ENCODE assay signal across 16 cellular contexts in the genomic region with DNA sequence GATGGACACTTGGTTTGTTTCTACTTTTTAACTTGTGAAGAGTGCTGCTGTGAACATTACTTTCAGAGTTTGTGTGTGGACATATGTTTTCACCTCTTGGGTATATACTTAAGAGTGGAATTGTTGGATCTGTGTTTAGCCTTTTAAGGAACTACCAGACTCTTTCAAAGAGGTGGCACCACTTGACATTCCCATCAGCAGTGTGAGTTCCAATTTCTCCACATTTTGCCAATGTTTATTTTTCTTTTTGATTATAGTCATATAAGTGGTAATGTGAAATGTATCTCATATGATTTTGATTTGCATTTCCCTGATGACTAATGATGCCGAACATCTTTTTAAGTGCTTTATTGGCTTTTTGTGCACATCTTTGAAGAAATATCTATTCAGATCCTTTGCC.
"Had no signal": no experiment of that assay in that cellular context is flagged by ENCODE, and none has a peak within 500 bp of the region (broad histone marks: within the 10 kb centered on the region; RNA-seq: fewer than 3 reads in every experiment).

No MANE protein-coding gene starts in this region.

- H3K4me1 ChIP-seq: testis, upper lobe of left lung had no signal

- H3K4me3 ChIP-seq: testis, upper lobe of left lung had no signal

- DNase-seq: activated CD4-positive, alpha-beta T cell treated with anti-CD3 and anti-CD28 coated beads, Interleukin-2, amount 50 U/mL, for 1 hour; activated CD4-positive, CD25-positive, alpha-beta regulatory T cell; activated naive CD4-positive, alpha-beta T cell; activated naive CD8-positive, alpha-beta T cell treated with anti-CD3 and anti-CD28 coated beads, Interleukin-2, amount 10 ng/mL, durations not matched to agents 7 days and 5 days; anterior cingulate cortex; dermis blood vessel endothelial cell; effector memory CD8-positive, alpha-beta T cell; glutamatergic neuron; left ventricle myocardium superior; mesenchymal stem cell; naive thymus-derived CD8-positive, alpha-beta T cell; stimulated activated CD4-positive, alpha-beta T cell treated with anti-CD3 and anti-CD28 coated beads, Interleukin-1b, Interleukin-23, amount 100 ng/mL, for 48 hours; stimulated activated naive CD8-positive, alpha-beta T cell treated with anti-CD3 and anti-CD28 coated beads, Interleukin-15, amount 100 ng/mL, for 72 hours; testis; upper lobe of left lung had no signal

- H3K27me3 Mint-ChIP-seq: activated naive CD8-positive, alpha-beta T cell treated with anti-CD3 and anti-CD28 coated beads, Interleukin-2, amount 10 ng/mL, durations not matched to agents 7 days and 5 days; effector memory CD8-positive, alpha-beta T cell; naive thymus-derived CD8-positive, alpha-beta T cell; stimulated activated naive CD8-positive, alpha-beta T cell treated with anti-CD3 and anti-CD28 coated beads, Interleukin-15, amount 100 ng/mL, for 72 hours had no signal

- H3K9me3 Mint-ChIP-seq: effector memory CD8-positive, alpha-beta T cell had no signal

- H3K27ac Mint-ChIP-seq: activated naive CD8-positive, alpha-beta T cell treated with anti-CD3 and anti-CD28 coated beads, Interleukin-2, amount 10 ng/mL, durations not matched to agents 7 days and 5 days; activated T-helper 1 cell treated with anti-CD3 and anti-CD28 coated beads, Interleukin-12 subunit alpha, Interleukin-12 subunit beta, Interleukin-2, Interleukin-4 antibody, amounts not matched to agents 30 ng/mL and 10 ng/mL and 1 ng/mL, durations not matched to agents 14 hours and 24 hours and 36 hours; effector memory CD8-positive, alpha-beta T cell; naive thymus-derived CD8-positive, alpha-beta T cell had no signal

- H3K9me3 ChIP-seq: testis, upper lobe of left lung had no signal

- H3K27me3 ChIP-seq: testis, upper lobe of left lung had no signal

- H3K27ac ChIP-seq: testis, upper lobe of left lung had no signal

- H3K4me3 Mint-ChIP-seq: activated naive CD8-positive, alpha-beta T cell treated with anti-CD3 and anti-CD28 coated beads, Interleukin-2, amount 10 ng/mL, durations not matched to agents 7 days and 5 days; activated T-helper 1 cell treated with anti-CD3 and anti-CD28 coated beads, Interleukin-12 subunit alpha, Interleukin-12 subunit beta, Interleukin-2, Interleukin-4 antibody, amounts not matched to agents 30 ng/mL and 10 ng/mL and 1 ng/mL, durations not matched to agents 14 hours and 24 hours and 36 hours; effector memory CD8-positive, alpha-beta T cell; naive thymus-derived CD8-positive, alpha-beta T cell; stimulated activated naive CD8-positive, alpha-beta T cell treated with anti-CD3 and anti-CD28 coated beads, Interleukin-15, amount 100 ng/mL, for 72 hours had no signal
